20 cellular contexts compared by ENCODE assay signal in genomic region chr6:116996842-116997241, GRCh38.
"Had no signal": no experiment of that assay in that cellular context is flagged by ENCODE, and none has a peak within 500 bp of the region (broad histone marks: within the 10 kb centered on the region; RNA-seq: fewer than 3 reads in every experiment).

No MANE protein-coding gene starts in this region.

- H3K27me3 ChIP-seq: colonic mucosa, heart left ventricle, neutrophil, stomach, uterus had no signal

- ATAC-seq: heart left ventricle, left ventricle myocardium superior, right cardiac atrium had no signal

- H3K36me3 ChIP-seq: colonic mucosa, heart left ventricle, neutrophil, stomach, thoracic aorta, uterus had no signal

- H3K4me3 ChIP-seq: colonic mucosa, heart left ventricle, lung, stomach, thoracic aorta, uterus had no signal

- DNase-seq: colonic mucosa; dermis blood vessel endothelial cell; foreskin melanocyte; heart left ventricle; hypothalamus; left ventricle myocardium superior; mesenchymal stem cell; naive B cell; nephron progenitor cell; posterior cingulate gyrus; small intestine; stimulated activated CD4-positive, alpha-beta T cell treated with anti-CD3 and anti-CD28 coated beads, Interleukin-12 subunit alpha, Interleukin-12 subunit beta, amount 100 ng/mL, for 4 hours; stimulated activated naive CD4-positive, alpha-beta T cell; stomach; substantia nigra; uterus had no signal

- H3K4me1 ChIP-seq: colonic mucosa, heart left ventricle, stomach, uterus had no signal

- H3K9me3 ChIP-seq: colonic mucosa, neutrophil, stomach, thoracic aorta, uterus had no signal

- H3K27ac ChIP-seq: colonic mucosa, heart left ventricle, neutrophil, stomach, thoracic aorta, uterus had no signal
